1 cellular context compared by ENCODE assay signal in the genomic region with DNA sequence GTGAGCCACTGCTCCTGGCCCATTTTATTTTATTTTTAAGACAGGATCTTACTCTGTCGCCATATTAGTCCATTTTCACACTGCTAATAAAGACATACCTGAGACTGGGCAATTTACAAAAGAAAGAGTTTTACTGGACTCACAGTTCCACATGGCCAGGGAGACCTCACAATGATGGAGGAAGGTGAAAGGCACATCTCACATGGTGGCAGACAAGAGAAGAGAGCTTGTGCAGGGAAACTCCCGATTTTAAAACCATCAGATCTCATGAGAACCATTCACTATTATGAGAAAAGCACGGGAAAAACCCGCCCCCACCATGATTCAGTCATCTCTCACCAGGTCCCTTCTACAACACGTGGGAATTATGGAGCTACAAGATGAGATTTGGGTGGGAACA.
TF ChIP-seq lines count a peak whose summit lies in the region.

No MANE protein-coding gene starts in this region.

TF ChIP-seq in K562, 482 proteins besides CTCF, POLR2A, EP300 and RAD21:
- TF ChIP-seq, protein P1, sequence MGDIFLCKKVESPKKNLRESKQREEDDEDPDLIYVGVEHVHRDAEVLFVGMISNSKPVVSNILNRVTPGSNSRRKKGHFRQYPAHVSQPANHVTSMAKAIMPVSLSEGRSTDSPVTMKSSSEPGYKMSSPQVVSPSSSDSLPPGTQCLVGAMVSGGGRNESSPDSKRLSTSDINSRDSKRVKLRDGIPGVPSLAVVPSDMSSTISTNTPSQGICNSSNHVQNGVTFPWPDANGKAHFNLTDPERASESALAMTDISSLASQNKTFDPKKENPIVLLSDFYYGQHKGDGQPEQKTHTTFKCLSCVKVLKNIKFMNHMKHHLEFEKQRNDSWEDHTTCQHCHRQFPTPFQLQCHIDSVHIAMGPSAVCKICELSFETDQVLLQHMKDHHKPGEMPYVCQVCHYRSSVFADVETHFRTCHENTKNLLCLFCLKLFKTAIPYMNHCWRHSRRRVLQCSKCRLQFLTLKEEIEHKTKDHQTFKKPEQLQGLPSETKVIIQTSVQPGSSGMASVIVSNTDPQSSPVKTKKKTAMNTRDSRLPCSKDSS (IDR thresholded peaks at IDR 0.05; ENCODE audit: low read depth, partially characterized antibody) = peak; percentile 77
- TF ChIP-seq CBX3 (IDR thresholded peaks at IDR 0.05; ENCODE audit: borderline replicate concordance in 1 of 2, low read length in 2 of 2) = peak in 1 of 2 experiments; percentile 90; a peak in 1 of 3 replicates
- TF ChIP-seq ESRRB (CRISPR knock-in tag; IDR thresholded peaks at IDR 0.05; ENCODE audit: borderline replicate concordance) = no peak
- no peak for TF ChIP-seq ZNF780A (CRISPR knock-in tag; IDR thresholded peaks at IDR 0.05)
- TF ChIP-seq ZFP36 (IDR thresholded peaks at IDR 0.05; ENCODE audit: low read depth, low read length, partially characterized antibody) = peak; percentile 41
- TF ChIP-seq TRIM28 (IDR thresholded peaks at IDR 0.05) = peak; percentile 70; the same call in 1 of the 2 replicates
- TF ChIP-seq ZNF436 (CRISPR knock-in tag; IDR thresholded peaks at IDR 0.05) = no peak
